ENCODE assay signal across 10 cellular contexts in the genomic region with DNA sequence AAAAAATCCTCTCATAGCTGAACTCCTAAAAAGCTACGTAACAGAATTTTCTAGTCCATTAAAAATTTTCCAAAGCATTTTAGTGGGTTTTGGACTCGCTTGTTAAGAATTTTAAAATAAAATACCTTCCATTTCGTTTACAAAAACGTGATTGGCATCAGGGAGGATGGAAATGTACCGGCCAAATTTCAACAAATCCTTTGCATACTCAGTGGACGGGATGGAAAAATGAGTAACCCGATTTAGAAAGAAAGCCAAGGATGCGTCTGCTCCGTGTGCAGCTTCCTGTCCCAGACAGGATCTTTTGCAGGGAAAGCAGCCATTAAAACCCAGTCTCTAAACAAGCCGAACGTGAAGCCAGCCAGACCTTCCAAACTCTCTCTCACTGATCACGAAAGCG. TPM values are rescaled to one million over a fixed set of nuclear protein-coding genes. Genes with fewer than 3 reads are reported as not detected.
DNase-seq lines count a peak whose midpoint lies in the region; ATAC-seq and TF ChIP-seq lines count a peak whose summit lies in the region.
"Had no signal": no experiment of that assay in that cellular context is flagged by ENCODE, and none has a peak within 500 bp of the region (broad histone marks: within the 10 kb centered on the region; RNA-seq: fewer than 3 reads in every experiment).

No MANE protein-coding gene starts in this region.

- no peak for TF ChIP-seq CTCF in VCaP (conservative IDR thresholded peaks at IDR 0.05)
- no peak for TF ChIP-seq CTCF in foreskin fibroblast (IDR thresholded peaks at IDR 0.05; ENCODE audit: low read depth, low read length)
- no peak for TF ChIP-seq CTCF in psoas muscle (IDR thresholded peaks at IDR 0.05)

- H3K27ac ChIP-seq in VCaP: peak overlapping the region; percentile 95
- peak overlapping the region; percentile 59 for H3K27ac ChIP-seq in psoas muscle

- ATAC-seq in psoas muscle (peak in 1 of 4 donors; percentile 25), GM18511 (IDR thresholded peaks at IDR 0.05; ENCODE audit: unreplicated experiment) (no peak)
- ATAC-seq: effector memory CD8-positive, alpha-beta T cell had no signal

- no peaks in the 10 kb centered on the region for H3K27me3 ChIP-seq in psoas muscle (ENCODE audit: insufficient read depth in 3 of 3, low read length in 2 of 3)

- no peaks in the 10 kb centered on the region for H3K9me3 ChIP-seq in psoas muscle

- no peaks in the 10 kb centered on the region for H3K36me3 ChIP-seq in psoas muscle (ENCODE audit: insufficient read depth in 1 of 2, low read depth in 1 of 2)

- H3K4me3 ChIP-seq in foreskin fibroblast (ENCODE audit: low read depth in 1 of 2, low read length in 2 of 2) (peak overlapping the region; percentile 21 to 36), psoas muscle (peak overlapping the region; percentile 15)

- WGBS in psoas muscle, 3 donors: 20 to 38% (median 26%) methylated on average over 13 of the region's 13 CpGs

- DNase-seq in AG08396 (ENCODE audit: low spot score) (peak; percentile 69), foreskin fibroblast (peak; percentile 50 to 82), psoas muscle (no peak), SW 1271 (lab: John Stamatoyannopoulos, UW) (no peak), NCI-H1105 treated with DMSO at 0.1 percent for 48 hours (lab: John Stamatoyannopoulos, UW) (no peak)
- no peak for DNase-seq in activated T-cell treated with anti-CD3 and anti-CD28 coated beads, Interleukin-2, amount 50 U/mL, for 48 hours
- DNase-seq: CD4-positive, CD25-positive, alpha-beta regulatory T cell; effector memory CD8-positive, alpha-beta T cell had no signal

- intact Hi-C loops in psoas muscle (cut with DNase I): no loop called here

- peaks cover 73% of the 10 kb centered on the region for H3K4me1 ChIP-seq in psoas muscle

RNA-seq across cellular contexts. Expression of gene TMEM184B, which starts 15.6 kb away (rescaled TPM):
- 10 to 100 TPM; 23.2 to 40.3 (median 30.3) TPM for total RNA-seq in psoas muscle
- polyA plus RNA-seq in psoas muscle: 10 to 100 TPM; 13.6 to 28.2 (median 24.8) TPM

RNA-seq across cellular contexts. Expression of gene MAFF, which starts 55.4 kb away (rescaled TPM):
- 10 to 100 TPM in 3 of 4 donors, 1 to 10 TPM in 1; 5.7 to 63.8 (median 39.5) TPM for total RNA-seq in psoas muscle
- polyA plus RNA-seq in psoas muscle: 100 to 1,000 TPM in 1 of 3 donors, 10 to 100 TPM in 2; 23.6 to 118 (median 26.9) TPM

Comparison
In these comparisons a context has a peak if more than half of its experiments do, and no peak if none do; other contexts are left out.
1. DNase-seq: peak in AG08396 (single experiment) and foreskin fibroblast (2 of 2); none in psoas muscle (0 of 2), SW 1271 (0 of 2), NCI-H1105 treated with DMSO at 0.1 percent for 48 hours (single experiment) and activated T-cell treated with anti-CD3 and anti-CD28 coated beads, Interleukin-2, amount 50 U/mL, for 48 hours (0 of 2).